20 cellular contexts compared by ENCODE assay signal in the genomic region with DNA sequence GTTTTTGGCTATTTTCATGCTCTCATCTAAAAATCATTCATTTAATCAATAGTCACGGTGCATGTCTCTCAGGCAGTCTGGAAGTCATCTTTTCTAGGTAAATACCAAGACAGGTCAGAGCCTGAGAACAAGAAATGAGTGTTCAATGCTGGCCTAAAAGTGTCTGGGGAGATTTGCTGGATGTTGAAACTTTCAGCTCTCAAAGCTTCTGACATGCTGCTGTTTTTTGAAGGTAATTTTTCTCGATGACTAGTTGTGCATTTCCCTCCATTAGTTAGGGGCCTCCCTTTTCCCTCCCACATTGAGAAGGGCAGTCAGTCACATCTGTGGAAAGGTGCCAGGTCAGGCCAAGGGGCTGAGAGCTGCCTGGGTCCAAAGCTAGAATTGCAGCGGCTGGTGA.
DNase-seq lines count a peak whose midpoint lies in the region; ATAC-seq and TF ChIP-seq lines count a peak whose summit lies in the region.
"Had no signal": no experiment of that assay in that cellular context is flagged by ENCODE, and none has a peak within 500 bp of the region (broad histone marks: within the 10 kb centered on the region; RNA-seq: fewer than 3 reads in every experiment).

No MANE protein-coding gene starts in this region.

- H3K4me1 Mint-ChIP-seq in stimulated activated naive B cell treated with anti-CD40 and anti-IgM and Interleukin-4, amounts not matched to agents 10 μg/mL and 1 μg/mL and 100 μg/mL, for 72 hours: peaks cover 79 to 90% of the 10 kb centered on the region in 2 donors
- peaks cover 14% of the 10 kb centered on the region for H3K4me1 Mint-ChIP-seq in endothelial cell (ENCODE audit: unreplicated experiment)

- H3K36me3 ChIP-seq in Karpas-422 (ENCODE audit: insufficient read depth, low read length): peaks cover 12% of the 10 kb centered on the region
- H3K36me3 ChIP-seq in effector memory CD4-positive, alpha-beta T cell (ENCODE audit: control insufficient read depth, insufficient read depth, low read length): no peaks in the 10 kb centered on the region
- H3K36me3 ChIP-seq: adrenal gland, left ventricle myocardium inferior, neural progenitor cell, WERI-Rb-1 had no signal

- no peak overlapping the region for H3K4me3 Mint-ChIP-seq in stimulated activated naive B cell treated with anti-CD40 and anti-IgM and Interleukin-4, amounts not matched to agents 10 μg/mL and 1 μg/mL and 100 μg/mL, for 72 hours
- no peak overlapping the region for H3K4me3 Mint-ChIP-seq in endothelial cell (ENCODE audit: unreplicated experiment)
- H3K4me3 Mint-ChIP-seq: activated CD8-positive, alpha-beta T cell treated with anti-CD3 and anti-CD28 coated beads for 36 hours; activated T-helper 1 cell treated with anti-CD3 and anti-CD28 coated beads, Interleukin-12 subunit alpha, Interleukin-12 subunit beta, Interleukin-2, Interleukin-4 antibody, amounts not matched to agents 30 ng/mL and 10 ng/mL and 1 ng/mL, durations not matched to agents 14 hours and 24 hours and 36 hours had no signal

- no peak overlapping the region for H2AFZ ChIP-seq in Karpas-422 (ENCODE audit: low read length)
- H2AFZ ChIP-seq: neural progenitor cell had no signal

- DNase-seq in Karpas-422 (peak; percentile 51), endothelial cell (ENCODE audit: low spot score) (no peak)
- no peak for DNase-seq in stimulated activated naive B cell treated with anti-CD40 and anti-IgM and Interleukin-4, amounts not matched to agents 10 μg/mL and 1 μg/mL and 100 μg/mL, for 72 hours
- DNase-seq in effector memory CD4-positive, alpha-beta T cell: no peak
- DNase-seq in activated CD4-positive, alpha-beta T cell treated with anti-CD3 and anti-CD28 coated beads for 1 hour: no peak
- DNase-seq: activated CD8-positive, alpha-beta T cell treated with anti-CD3 and anti-CD28 coated beads for 36 hours; adrenal gland; AML-193; Caco-2; EL; left ventricle myocardium inferior; mucosa of descending colon; NCI-H2081 treated with DMSO at 0.1 percent for 48 hours; NCI-H510A treated with DMSO at 0.1 percent for 48 hours; SHP77; WERI-Rb-1 had no signal

- H3K4me2 ChIP-seq in Karpas-422 (ENCODE audit: low read depth, low read length, poor library complexity, severe bottlenecking): peak overlapping the region; percentile 56
- H3K4me2 ChIP-seq: neural progenitor cell had no signal

- no peaks in the 10 kb centered on the region for H4K20me1 ChIP-seq in Karpas-422 (ENCODE audit: insufficient read depth, low read depth, low read length)

- H3K79me2 ChIP-seq in Karpas-422 (ENCODE audit: low read length): no peaks in the 10 kb centered on the region; the same call in 1 of the 2 replicates

- no peaks in the 10 kb centered on the region for H3K27me3 Mint-ChIP-seq in stimulated activated naive B cell treated with anti-CD40 and anti-IgM and Interleukin-4, amounts not matched to agents 10 μg/mL and 1 μg/mL and 100 μg/mL, for 72 hours
- H3K27me3 Mint-ChIP-seq in endothelial cell (ENCODE audit: unreplicated experiment): peaks cover 3% of the 10 kb centered on the region

- no peaks in the 10 kb centered on the region for H3K27me3 ChIP-seq in Karpas-422 (ENCODE audit: low read length)
- H3K27me3 ChIP-seq in effector memory CD4-positive, alpha-beta T cell (replicated peaks; ENCODE audit: control insufficient read depth, insufficient read depth, low read length, poor library complexity, severe bottlenecking): no peaks in the 10 kb centered on the region
- H3K27me3 ChIP-seq: adrenal gland, neural progenitor cell had no signal

- H3K9me2 ChIP-seq in Karpas-422 (replicated peaks; ENCODE audit: insufficient read depth, low read length): no peaks in the 10 kb centered on the region

- peak overlapping the region; percentile 65 for H3K27ac Mint-ChIP-seq in stimulated activated naive B cell treated with anti-CD40 and anti-IgM and Interleukin-4, amounts not matched to agents 10 μg/mL and 1 μg/mL and 100 μg/mL, for 72 hours
- no peak overlapping the region for H3K27ac Mint-ChIP-seq in endothelial cell (ENCODE audit: unreplicated experiment)
- H3K27ac Mint-ChIP-seq: activated CD8-positive, alpha-beta T cell treated with anti-CD3 and anti-CD28 coated beads for 36 hours; activated T-helper 1 cell treated with anti-CD3 and anti-CD28 coated beads, Interleukin-12 subunit alpha, Interleukin-12 subunit beta, Interleukin-2, Interleukin-4 antibody, amounts not matched to agents 30 ng/mL and 10 ng/mL and 1 ng/mL, durations not matched to agents 14 hours and 24 hours and 36 hours had no signal

- TF ChIP-seq CTCF in endothelial cell (IDR thresholded peaks at IDR 0.05; ENCODE audit: unreplicated experiment): no peak

- peaks cover 69% of the 10 kb centered on the region for H3K4me1 ChIP-seq in Karpas-422 (ENCODE audit: low read length)
- no peaks in the 10 kb centered on the region for H3K4me1 ChIP-seq in effector memory CD4-positive, alpha-beta T cell (ENCODE audit: control insufficient read depth, insufficient read depth, low read length, poor library complexity, severe bottlenecking)
- H3K4me1 ChIP-seq: Caco-2 had no signal

- ATAC-seq in GM18868 (IDR thresholded peaks at IDR 0.05; ENCODE audit: unreplicated experiment) (peak; percentile 45), GM21786 (IDR thresholded peaks at IDR 0.05; ENCODE audit: unreplicated experiment) (peak; percentile 24)
- peak; percentile 37 to 54 for ATAC-seq in stimulated activated naive B cell treated with anti-CD40 and anti-IgM and Interleukin-4, amounts not matched to agents 10 μg/mL and 1 μg/mL and 100 μg/mL, for 72 hours (replicated peaks)
- ATAC-seq: activated CD8-positive, alpha-beta T cell treated with anti-CD3 and anti-CD28 coated beads for 36 hours; mucosa of descending colon had no signal

- H3K9me3 Mint-ChIP-seq in stimulated activated naive B cell treated with anti-CD40 and anti-IgM and Interleukin-4, amounts not matched to agents 10 μg/mL and 1 μg/mL and 100 μg/mL, for 72 hours: peaks cover 9 to 13% of the 10 kb centered on the region in 2 donors
- H3K9me3 Mint-ChIP-seq in endothelial cell (ENCODE audit: unreplicated experiment): peaks cover 15% of the 10 kb centered on the region

- peaks cover 17 to 26% of the 10 kb centered on the region in 2 donors for H3K36me3 Mint-ChIP-seq in stimulated activated naive B cell treated with anti-CD40 and anti-IgM and Interleukin-4, amounts not matched to agents 10 μg/mL and 1 μg/mL and 100 μg/mL, for 72 hours
- H3K36me3 Mint-ChIP-seq in endothelial cell (ENCODE audit: low read depth, unreplicated experiment): peaks cover 22% of the 10 kb centered on the region

- peak overlapping the region; percentile 67 for H3K9ac ChIP-seq in Karpas-422 (ENCODE audit: low read length)
- H3K9ac ChIP-seq: neural progenitor cell had no signal

- H3K27ac ChIP-seq in Karpas-422 (ENCODE audit: low read length): peak overlapping the region; percentile 95
- no peak overlapping the region for H3K27ac ChIP-seq in effector memory CD4-positive, alpha-beta T cell (ENCODE audit: insufficient read depth, low read length, poor library complexity, severe bottlenecking)
- H3K27ac ChIP-seq: adrenal gland, left ventricle myocardium inferior, neural progenitor cell, WERI-Rb-1 had no signal

- no peak overlapping the region for H3K4me3 ChIP-seq in Karpas-422 (ENCODE audit: low read length)
- H3K4me3 ChIP-seq in effector memory CD4-positive, alpha-beta T cell (ENCODE audit: insufficient read depth, low read depth, low read length, poor library complexity, severe bottlenecking): no peak overlapping the region
- H3K4me3 ChIP-seq: adrenal gland, left ventricle myocardium inferior, mucosa of descending colon, neural progenitor cell had no signal

- H3K9me3 ChIP-seq in Karpas-422 (ENCODE audit: low read length): no peaks in the 10 kb centered on the region
- H3K9me3 ChIP-seq in effector memory CD4-positive, alpha-beta T cell (ENCODE audit: control insufficient read depth, low read length): no peaks in the 10 kb centered on the region
- H3K9me3 ChIP-seq: adrenal gland, mucosa of descending colon had no signal
